Comparison of ENCODE assay signal across 21 cellular contexts in genomic region chr21:15564907-15565306, GRCh38.
DNase-seq lines count a peak whose midpoint lies in the region; ATAC-seq and TF ChIP-seq lines count a peak whose summit lies in the region.
"Had no signal": no experiment of that assay in that cellular context is flagged by ENCODE, and none has a peak within 500 bp of the region (broad histone marks: within the 10 kb centered on the region; RNA-seq: fewer than 3 reads in every experiment).

No MANE protein-coding gene starts in this region.

- H3K4me1 ChIP-seq in right cardiac atrium (ENCODE audit: control insufficient read depth, insufficient read depth, low read length), result no peaks in the 10 kb centered on the region
- no peaks in the 10 kb centered on the region for H3K4me1 ChIP-seq in right atrium auricular region
- H3K4me1 ChIP-seq in hepatocyte (ENCODE audit: insufficient read depth), result peaks cover 7% of the 10 kb centered on the region
- no peaks in the 10 kb centered on the region for H3K4me1 ChIP-seq in mucosa of descending colon (ENCODE audit: low read depth)
- H3K4me1 ChIP-seq in upper lobe of right lung, result no peaks in the 10 kb centered on the region
- H3K4me1 ChIP-seq in adrenal gland (replicated peaks in 1 of 2), result no peaks in the 10 kb centered on the region
- H3K4me1 ChIP-seq: A549 had no signal

- no peak for TF ChIP-seq POLR2A in adrenal gland (IDR thresholded peaks at IDR 0.05)

- no peak overlapping the region for H3K27ac ChIP-seq in right cardiac atrium (ENCODE audit: low read length)
- no peak overlapping the region for H3K27ac ChIP-seq in right atrium auricular region
- peak overlapping the region; percentile 55 for H3K27ac ChIP-seq in hepatocyte
- H3K27ac ChIP-seq in upper lobe of right lung, result peak overlapping the region; percentile 67
- no peak overlapping the region for H3K27ac ChIP-seq in adrenal gland
- H3K27ac ChIP-seq: A549, PC-9, RWPE1 had no signal

- H2AFZ ChIP-seq in hepatocyte, result peak overlapping the region; percentile 12
- H2AFZ ChIP-seq: GM23338, PC-9 had no signal

- H3K9me3 ChIP-seq in right cardiac atrium (ENCODE audit: control insufficient read depth, low read length), result no peaks in the 10 kb centered on the region
- H3K9me3 ChIP-seq in right atrium auricular region, result no peaks in the 10 kb centered on the region
- H3K9me3 ChIP-seq in hepatocyte (ENCODE audit: low read depth), result no peaks in the 10 kb centered on the region
- H3K9me3 ChIP-seq in mucosa of descending colon, result no peaks in the 10 kb centered on the region
- no peaks in the 10 kb centered on the region for H3K9me3 ChIP-seq in upper lobe of right lung
- no peaks in the 10 kb centered on the region for H3K9me3 ChIP-seq in adrenal gland (replicated peaks in 1 of 3)
- H3K9me3 ChIP-seq: A549 had no signal

- ATAC-seq in right cardiac atrium, result peak; percentile 40 to 80
- ATAC-seq in mucosa of descending colon, result peak; percentile 93
- ATAC-seq in upper lobe of right lung, result peak; percentile 95
- no peak for ATAC-seq in HG02938 (IDR thresholded peaks at IDR 0.05; ENCODE audit: unreplicated experiment)
- ATAC-seq: A549, GM12878, GM23338, HCT116, K562 had no signal

- TF ChIP-seq CTCF in right atrium auricular region (IDR thresholded peaks at IDR 0.05) (no peak), hepatocyte (IDR thresholded peaks at IDR 0.05; ENCODE audit: poor library complexity) (no peak), mucosa of descending colon (IDR thresholded peaks at IDR 0.05) (no peak), upper lobe of right lung (IDR thresholded peaks at IDR 0.05) (no peak), adrenal gland (IDR thresholded peaks at IDR 0.05) (no peak)

- no peaks in the 10 kb centered on the region for H4K20me1 ChIP-seq in hepatocyte (ENCODE audit: insufficient read depth, poor library complexity, severe bottlenecking)

- 25% methylated on average over 4 of the region's 4 CpGs for WGBS in right cardiac atrium
- WGBS in hepatocyte (ENCODE audit: low lambda C conversion rate, missing lambda C conversion rate), result 33% methylated on average over 4 of the region's 4 CpGs
- 52 to 66% (median 59%) methylated on average over 4 of the region's 4 CpGs for WGBS in adrenal gland, 4 donors

- no peaks in the 10 kb centered on the region for H3K79me2 ChIP-seq in hepatocyte

- H3K27me3 ChIP-seq in right cardiac atrium (ENCODE audit: control insufficient read depth, insufficient read depth) (no peaks in the 10 kb centered on the region), right atrium auricular region (no peaks in the 10 kb centered on the region), hepatocyte (no peaks in the 10 kb centered on the region), upper lobe of right lung (no peaks in the 10 kb centered on the region), adrenal gland (no peaks in the 10 kb centered on the region)

- DNase-seq in right cardiac atrium, result no peak
- DNase-seq in right atrium auricular region (ENCODE audit: low spot score), result no peak
- DNase-seq in hepatocyte (ENCODE audit: low spot score), result peak; percentile 59
- peak in 1 of 3 donors; percentile 14 for DNase-seq in mucosa of descending colon
- no peak for DNase-seq in upper lobe of right lung
- DNase-seq in NOMO-1 treated with dmso at 0.1 percent for 144 hours (lab: John Stamatoyannopoulos, UW; ENCODE audit: unreplicated experiment), result no peak
- no peak for DNase-seq in adrenal gland
- DNase-seq: CD4-positive, alpha-beta T cell; NCI-H1105 treated with DMSO at 0.1 percent for 48 hours; NCI-H1694; NCI-H2227 treated with DMSO at 0.1 percent for 48 hours; NCI-H510A treated with DMSO at 0.1 percent for 48 hours; NCI-H774; PC-9 had no signal

- H3K4me3 ChIP-seq in right cardiac atrium (ENCODE audit: low read length) (no peak overlapping the region), right atrium auricular region (no peak overlapping the region), hepatocyte (no peak overlapping the region), mucosa of descending colon (no peak overlapping the region), upper lobe of right lung (no peak overlapping the region), adrenal gland (no peak overlapping the region)
- H3K4me3 ChIP-seq: A549, GM12878, GM23338, K562, PC-9 had no signal

- H3K4me2 ChIP-seq in hepatocyte, result peak overlapping the region; percentile 17
- H3K4me2 ChIP-seq: A549, GM23338, PC-9 had no signal

- intact Hi-C loops in right cardiac atrium (cut with DNase I), result no loop called here
- intact Hi-C loops in mucosa of descending colon (cut with DNase I, micrococcal nuclease), result no loop called here
- intact Hi-C loops in upper lobe of right lung (cut with DNase I), result no loop called here
- intact Hi-C loops in adrenal gland (cut with DNase I), result no loop called here

- H3K9me2 ChIP-seq in hepatocyte (replicated peaks; ENCODE audit: insufficient read depth), result no peaks in the 10 kb centered on the region

- H3K36me3 ChIP-seq in right atrium auricular region, result no peaks in the 10 kb centered on the region
- H3K36me3 ChIP-seq in hepatocyte (replicated peaks; ENCODE audit: insufficient read depth, low read depth), result no peaks in the 10 kb centered on the region
- H3K36me3 ChIP-seq in mucosa of descending colon (ENCODE audit: low read depth), result no peaks in the 10 kb centered on the region
- no peaks in the 10 kb centered on the region for H3K36me3 ChIP-seq in upper lobe of right lung
- H3K36me3 ChIP-seq in adrenal gland (replicated peaks in 1 of 2), result no peaks in the 10 kb centered on the region

Comparison
In these comparisons a context has a peak if more than half of its experiments do, and no peak if none do; other contexts are left out.
1. H3K27ac ChIP-seq: peak in hepatocyte (single experiment) and upper lobe of right lung (single experiment); none in right cardiac atrium (single experiment), right atrium auricular region (0 of 2) and adrenal gland (0 of 5).